ENCODE assay signal across 1 cellular context in genomic region chr5:77630246-77631165, GRCh38.
TF ChIP-seq lines count a peak whose summit lies in the region.

No MANE protein-coding gene starts in this region.

TF ChIP-seq in HepG2, 621 proteins besides CTCF, POLR2A, EP300 and RAD21 (continued from another document and continues in another):
- no peak for TF ChIP-seq KIAA2018 (CRISPR knock-in tag; IDR thresholded peaks at IDR 0.05; ENCODE audit: borderline replicate concordance)
- no peak for TF ChIP-seq ETV5 (CRISPR knock-in tag; IDR thresholded peaks at IDR 0.05; ENCODE audit: borderline replicate concordance)
- TF ChIP-seq, protein P1, sequence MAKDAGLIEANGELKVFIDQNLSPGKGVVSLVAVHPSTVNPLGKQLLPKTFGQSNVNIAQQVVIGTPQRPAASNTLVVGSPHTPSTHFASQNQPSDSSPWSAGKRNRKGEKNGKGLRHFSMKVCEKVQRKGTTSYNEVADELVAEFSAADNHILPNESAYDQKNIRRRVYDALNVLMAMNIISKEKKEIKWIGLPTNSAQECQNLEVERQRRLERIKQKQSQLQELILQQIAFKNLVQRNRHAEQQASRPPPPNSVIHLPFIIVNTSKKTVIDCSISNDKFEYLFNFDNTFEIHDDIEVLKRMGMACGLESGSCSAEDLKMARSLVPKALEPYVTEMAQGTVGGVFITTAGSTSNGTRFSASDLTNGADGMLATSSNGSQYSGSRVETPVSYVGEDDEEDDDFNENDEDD (CRISPR knock-in tag; IDR thresholded peaks at IDR 0.05; ENCODE audit: borderline replicate concordance), result no peak; the same call in 1 of the 2 replicates
- no peak for TF ChIP-seq GTF3A (CRISPR knock-in tag; conservative IDR thresholded peaks at IDR 0.05)
- TF ChIP-seq ZMYM3 (CRISPR knock-in tag; IDR thresholded peaks at IDR 0.05), result no peak
- no peak for TF ChIP-seq SP1 (IDR thresholded peaks at IDR 0.05)
- no peak for TF ChIP-seq SP1 (CRISPR knock-in tag; IDR thresholded peaks at IDR 0.05)
- 0 out of 2 replicates have a peak, but pooled peaks have one; percentile 8 for TF ChIP-seq ISL2 (CRISPR knock-in tag; IDR thresholded peaks at IDR 0.05)
- no peak for TF ChIP-seq SOX5 (CRISPR knock-in tag; IDR thresholded peaks at IDR 0.05; ENCODE audit: borderline replicate concordance)
- no peak for TF ChIP-seq ZNF841 (CRISPR knock-in tag; IDR thresholded peaks at IDR 0.05; ENCODE audit: borderline replicate concordance)
- TF ChIP-seq HIVEP1 (CRISPR knock-in tag; IDR thresholded peaks at IDR 0.05), result no peak
- TF ChIP-seq RELA (CRISPR knock-in tag; IDR thresholded peaks at IDR 0.05), result no peak
- TF ChIP-seq CREB1 (IDR thresholded peaks at IDR 0.05), result no peak
- no peak for TF ChIP-seq CREB1 (CRISPR knock-in tag; IDR thresholded peaks at IDR 0.05)
- TF ChIP-seq STAG1 (CRISPR knock-in tag; IDR thresholded peaks at IDR 0.05), result peak; percentile 3; the same call in 1 of the 2 replicates
- no peak for TF ChIP-seq NR2F2 (IDR thresholded peaks at IDR 0.05; ENCODE audit: borderline replicate concordance, low read depth)
- TF ChIP-seq, protein P2, sequence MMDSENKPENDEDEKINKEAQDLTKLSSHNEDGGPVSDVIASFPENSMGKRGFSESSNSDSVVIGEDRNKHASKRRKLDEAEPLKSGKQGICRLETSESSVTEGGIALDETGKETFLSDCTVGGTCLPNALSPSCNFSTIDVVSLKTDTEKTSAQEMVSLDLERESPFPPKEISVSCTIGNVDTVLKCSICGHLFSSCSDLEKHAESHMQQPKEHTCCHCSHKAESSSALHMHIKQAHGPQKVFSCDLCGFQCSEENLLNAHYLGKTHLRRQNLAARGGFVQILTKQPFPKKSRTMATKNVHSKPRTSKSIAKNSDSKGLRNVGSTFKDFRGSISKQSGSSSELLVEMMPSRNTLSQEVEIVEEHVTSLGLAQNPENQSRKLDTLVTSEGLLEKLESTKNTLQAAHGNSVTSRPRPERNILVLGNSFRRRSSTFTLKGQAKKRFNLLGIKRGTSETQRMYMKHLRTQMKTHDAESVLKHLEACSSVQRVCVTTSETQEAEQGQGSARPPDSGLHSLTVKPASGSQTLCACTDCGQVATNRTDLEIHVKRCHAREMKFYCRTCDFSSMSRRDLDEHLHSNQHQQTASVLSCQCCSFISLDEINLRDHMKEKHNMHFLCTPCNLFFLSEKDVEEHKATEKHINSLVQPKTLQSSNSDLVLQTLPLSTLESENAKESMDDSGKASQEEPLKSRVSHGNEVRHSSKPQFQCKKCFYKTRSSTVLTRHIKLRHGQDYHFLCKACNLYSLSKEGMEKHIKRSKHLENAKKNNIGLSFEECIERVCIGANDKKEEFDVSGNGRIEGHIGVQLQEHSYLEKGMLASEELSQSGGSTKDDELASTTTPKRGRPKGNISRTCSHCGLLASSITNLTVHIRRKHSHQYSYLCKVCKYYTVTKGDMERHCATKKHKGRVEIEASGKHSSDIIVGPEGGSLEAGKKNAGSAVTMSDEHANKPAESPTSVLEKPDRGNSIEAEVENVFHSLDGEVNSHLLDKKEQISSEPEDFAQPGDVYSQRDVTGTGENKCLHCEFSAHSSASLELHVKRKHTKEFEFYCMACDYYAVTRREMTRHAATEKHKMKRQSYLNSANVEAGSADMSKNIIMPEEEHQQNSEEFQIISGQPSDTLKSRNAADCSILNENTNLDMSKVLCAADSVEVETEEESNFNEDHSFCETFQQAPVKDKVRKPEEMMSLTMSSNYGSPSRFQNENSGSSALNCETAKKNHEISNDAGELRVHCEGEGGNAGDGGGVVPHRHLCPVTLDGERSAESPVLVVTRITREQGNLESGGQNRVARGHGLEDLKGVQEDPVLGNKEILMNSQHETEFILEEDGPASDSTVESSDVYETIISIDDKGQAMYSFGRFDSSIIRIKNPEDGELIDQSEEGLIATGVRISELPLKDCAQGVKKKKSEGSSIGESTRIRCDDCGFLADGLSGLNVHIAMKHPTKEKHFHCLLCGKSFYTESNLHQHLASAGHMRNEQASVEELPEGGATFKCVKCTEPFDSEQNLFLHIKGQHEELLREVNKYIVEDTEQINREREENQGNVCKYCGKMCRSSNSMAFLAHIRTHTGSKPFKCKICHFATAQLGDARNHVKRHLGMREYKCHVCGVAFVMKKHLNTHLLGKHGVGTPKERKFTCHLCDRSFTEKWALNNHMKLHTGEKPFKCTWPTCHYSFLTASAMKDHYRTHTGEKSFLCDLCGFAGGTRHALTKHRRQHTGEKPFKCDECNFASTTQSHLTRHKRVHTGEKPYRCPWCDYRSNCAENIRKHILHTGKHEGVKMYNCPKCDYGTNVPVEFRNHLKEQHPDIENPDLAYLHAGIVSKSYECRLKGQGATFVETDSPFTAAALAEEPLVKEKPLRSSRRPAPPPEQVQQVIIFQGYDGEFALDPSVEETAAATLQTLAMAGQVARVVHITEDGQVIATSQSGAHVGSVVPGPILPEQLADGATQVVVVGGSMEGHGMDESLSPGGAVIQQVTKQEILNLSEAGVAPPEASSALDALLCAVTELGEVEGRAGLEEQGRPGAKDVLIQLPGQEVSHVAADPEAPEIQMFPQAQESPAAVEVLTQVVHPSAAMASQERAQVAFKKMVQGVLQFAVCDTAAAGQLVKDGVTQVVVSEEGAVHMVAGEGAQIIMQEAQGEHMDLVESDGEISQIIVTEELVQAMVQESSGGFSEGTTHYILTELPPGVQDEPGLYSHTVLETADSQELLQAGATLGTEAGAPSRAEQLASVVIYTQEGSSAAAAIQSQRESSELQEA (CRISPR knock-in tag; IDR thresholded peaks at IDR 0.05; ENCODE audit: not compliant biosample characterization), result no peak
- TF ChIP-seq ZNF230 (CRISPR knock-in tag; IDR thresholded peaks at IDR 0.05), result 0 out of 2 replicates have a peak, but pooled peaks have one; percentile 27
- TF ChIP-seq, protein P3, sequence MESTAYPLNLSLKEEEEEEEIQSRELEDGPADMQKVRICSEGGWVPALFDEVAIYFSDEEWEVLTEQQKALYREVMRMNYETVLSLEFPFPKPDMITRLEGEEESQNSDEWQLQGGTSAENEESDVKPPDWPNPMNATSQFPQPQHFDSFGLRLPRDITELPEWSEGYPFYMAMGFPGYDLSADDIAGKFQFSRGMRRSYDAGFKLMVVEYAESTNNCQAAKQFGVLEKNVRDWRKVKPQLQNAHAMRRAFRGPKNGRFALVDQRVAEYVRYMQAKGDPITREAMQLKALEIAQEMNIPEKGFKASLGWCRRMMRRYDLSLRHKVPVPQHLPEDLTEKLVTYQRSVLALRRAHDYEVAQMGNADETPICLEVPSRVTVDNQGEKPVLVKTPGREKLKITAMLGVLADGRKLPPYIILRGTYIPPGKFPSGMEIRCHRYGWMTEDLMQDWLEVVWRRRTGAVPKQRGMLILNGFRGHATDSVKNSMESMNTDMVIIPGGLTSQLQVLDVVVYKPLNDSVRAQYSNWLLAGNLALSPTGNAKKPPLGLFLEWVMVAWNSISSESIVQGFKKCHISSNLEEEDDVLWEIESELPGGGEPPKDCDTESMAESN (CRISPR knock-in tag; conservative IDR thresholded peaks at IDR 0.05), result no peak; the same call in 1 of the 2 replicates
- no peak for TF ChIP-seq MATR3 (CRISPR knock-in tag; IDR thresholded peaks at IDR 0.05)
- no peak for TF ChIP-seq BORCS8-MEF2B (CRISPR knock-in tag; IDR thresholded peaks at IDR 0.05)
- no peak for TF ChIP-seq ZNF775 (CRISPR knock-in tag; IDR thresholded peaks at IDR 0.05; ENCODE audit: borderline replicate concordance)
- TF ChIP-seq NKX3-1 (CRISPR knock-in tag; IDR thresholded peaks at IDR 0.05), result no peak
- TF ChIP-seq RAD51 (IDR thresholded peaks at IDR 0.05; ENCODE audit: borderline replicate concordance), result no peak
- no peak for TF ChIP-seq GATA4 (IDR thresholded peaks at IDR 0.05; ENCODE audit: borderline replicate concordance, low read depth)
- no peak; the same call in 1 of the 2 replicates for TF ChIP-seq ZNF724P (CRISPR knock-in tag; IDR thresholded peaks at IDR 0.05; ENCODE audit: borderline replicate concordance)
- TF ChIP-seq, protein P4, sequence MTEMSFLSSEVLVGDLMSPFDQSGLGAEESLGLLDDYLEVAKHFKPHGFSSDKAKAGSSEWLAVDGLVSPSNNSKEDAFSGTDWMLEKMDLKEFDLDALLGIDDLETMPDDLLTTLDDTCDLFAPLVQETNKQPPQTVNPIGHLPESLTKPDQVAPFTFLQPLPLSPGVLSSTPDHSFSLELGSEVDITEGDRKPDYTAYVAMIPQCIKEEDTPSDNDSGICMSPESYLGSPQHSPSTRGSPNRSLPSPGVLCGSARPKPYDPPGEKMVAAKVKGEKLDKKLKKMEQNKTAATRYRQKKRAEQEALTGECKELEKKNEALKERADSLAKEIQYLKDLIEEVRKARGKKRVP (CRISPR knock-in tag; IDR thresholded peaks at IDR 0.05), result no peak
- TF ChIP-seq ZNF556 (CRISPR knock-in tag; IDR thresholded peaks at IDR 0.05; ENCODE audit: borderline replicate concordance), result no peak
- no peak for TF ChIP-seq CHD4 (IDR thresholded peaks at IDR 0.05; ENCODE audit: borderline replicate concordance, low read length)
- TF ChIP-seq NR3C1 (CRISPR knock-in tag; IDR thresholded peaks at IDR 0.05), result no peak
- no peak for TF ChIP-seq FOSL2 (CRISPR knock-in tag; IDR thresholded peaks at IDR 0.05)
- TF ChIP-seq ZBTB20 (CRISPR knock-in tag; IDR thresholded peaks at IDR 0.05; ENCODE audit: borderline replicate concordance, low read depth), result no peak
- TF ChIP-seq AHR (CRISPR knock-in tag; IDR thresholded peaks at IDR 0.05), result no peak
- TF ChIP-seq ZNF572 (CRISPR knock-in tag; IDR thresholded peaks at IDR 0.05), result no peak
- no peak for TF ChIP-seq PPARG (CRISPR knock-in tag; conservative IDR thresholded peaks at IDR 0.05)
- TF ChIP-seq ZNF496 (CRISPR knock-in tag; IDR thresholded peaks at IDR 0.05; ENCODE audit: insufficient replicate concordance), result no peak
- TF ChIP-seq KDM5B (CRISPR knock-in tag; IDR thresholded peaks at IDR 0.05; ENCODE audit: borderline replicate concordance), result peak; percentile 29; the same call in 1 of the 2 replicates
